Comparison of ENCODE assay signal across 8 cellular contexts in the genomic region with DNA sequence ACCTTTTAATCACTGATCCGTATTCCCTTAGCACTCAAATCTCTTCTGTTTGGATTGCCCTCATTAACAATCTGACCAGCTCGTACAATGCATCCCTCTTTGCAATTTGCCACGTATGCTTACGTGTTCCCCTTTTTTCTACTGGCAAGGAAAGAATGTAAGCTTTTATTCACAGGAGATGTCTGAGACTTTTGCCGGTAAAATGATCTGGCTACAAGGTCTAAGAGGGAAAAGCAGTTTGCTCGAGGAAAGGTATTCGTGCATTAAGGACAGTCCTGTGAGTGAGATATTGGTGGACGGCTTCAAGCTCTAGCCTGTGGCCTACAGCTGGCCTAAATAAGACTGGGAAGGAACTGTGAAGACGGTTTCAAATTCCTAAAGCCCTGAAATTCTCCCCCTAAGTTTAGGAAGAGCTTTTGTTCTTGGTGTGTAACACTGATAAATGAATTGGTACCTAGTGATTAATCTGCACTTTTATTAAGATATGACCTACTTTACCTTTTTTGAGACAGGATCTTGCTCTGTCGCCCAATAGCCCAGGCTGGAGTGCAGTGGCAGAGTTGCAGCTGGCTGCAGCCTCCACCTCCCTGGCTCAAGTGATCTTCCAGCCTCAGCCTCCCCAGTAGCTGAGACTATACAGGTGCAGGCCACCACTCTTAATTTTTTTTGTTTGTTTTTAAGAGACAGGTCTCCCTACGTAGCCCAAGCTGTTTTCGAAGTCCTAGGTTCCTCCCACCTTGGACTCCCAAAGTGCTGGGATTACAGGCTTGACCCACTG. TPM values are rescaled to one million over a fixed set of nuclear protein-coding genes. Genes with fewer than 3 reads are reported as not detected.
DNase-seq lines count a peak whose midpoint lies in the region; ATAC-seq and TF ChIP-seq lines count a peak whose summit lies in the region.

No MANE protein-coding gene starts in this region.

- intact Hi-C loops in right cardiac atrium (cut with DNase I), result no loop called here

- H3K4me3 ChIP-seq in AG10803 (ENCODE audit: low read length) (peak overlapping the region; percentile 72), H7 (ENCODE audit: insufficient read depth, low read depth, low read length) (peak overlapping the region; percentile 97), WERI-Rb-1 (ENCODE audit: low read depth, low read length) (peak overlapping the region; percentile 63), right cardiac atrium (ENCODE audit: low read length) (peak overlapping the region; percentile 88), skeletal muscle satellite cell (ENCODE audit: low read length) (peak overlapping the region; percentile 87)

- 22% methylated on average over 12 of the region's 12 CpGs for WGBS in right cardiac atrium

- H3K9ac ChIP-seq in skeletal muscle satellite cell (ENCODE audit: low read depth, low read length), result peak overlapping the region; percentile 95

- H3K36me3 ChIP-seq in H7 (replicated peaks; ENCODE audit: control insufficient read depth, insufficient read depth, low read length), result no peaks in the 10 kb centered on the region; the same call in none of the 2 replicates
- peaks cover 17% of the 10 kb centered on the region for H3K36me3 ChIP-seq in WERI-Rb-1
- H3K36me3 ChIP-seq in skeletal muscle satellite cell (ENCODE audit: insufficient read depth, low read length), result peaks cover 15% of the 10 kb centered on the region

- H3K27ac ChIP-seq in WERI-Rb-1 (peak overlapping the region; percentile 92), right cardiac atrium (ENCODE audit: low read length) (peak overlapping the region; percentile 93)

- no peak for DNase-seq in AG10803 (ENCODE audit: low read depth)
- DNase-seq in H7, result peak; percentile 20
- no peak for DNase-seq in WERI-Rb-1
- no peak for DNase-seq in right cardiac atrium
- DNase-seq in hippocampal formation (lab: John Stamatoyannopoulos, UW), result no peak
- no peak for DNase-seq in activated gamma-delta T cell treated with Interleukin-2 at 50 U/mL for 16 hours

- TF ChIP-seq CTCF in AG10803 (conservative IDR thresholded peaks at IDR 0.05; ENCODE audit: low read length) (no peak), WERI-Rb-1 (IDR thresholded peaks at IDR 0.05; ENCODE audit: low read depth, low read length) (no peak)

- no peaks in the 10 kb centered on the region for H3K9me3 ChIP-seq in WERI-Rb-1 (ENCODE audit: severe bottlenecking)
- H3K9me3 ChIP-seq in right cardiac atrium (ENCODE audit: control insufficient read depth, low read length), result no peaks in the 10 kb centered on the region
- H3K9me3 ChIP-seq in skeletal muscle satellite cell (replicated peaks; ENCODE audit: low read length), result no peaks in the 10 kb centered on the region

- no peak for ATAC-seq in right cardiac atrium
- no peak for ATAC-seq in GM18868 (IDR thresholded peaks at IDR 0.05; ENCODE audit: unreplicated experiment)

- peak overlapping the region; percentile 92 for H3K4me2 ChIP-seq in skeletal muscle satellite cell (ENCODE audit: low read length)

- H3K27me3 ChIP-seq in H7 (ENCODE audit: control insufficient read depth, insufficient read depth, low read length) (no peaks in the 10 kb centered on the region), WERI-Rb-1 (ENCODE audit: insufficient read depth, low read depth, severe bottlenecking) (no peaks in the 10 kb centered on the region), right cardiac atrium (ENCODE audit: control insufficient read depth, insufficient read depth) (no peaks in the 10 kb centered on the region), skeletal muscle satellite cell (ENCODE audit: control insufficient read depth, insufficient read depth, low read length) (no peaks in the 10 kb centered on the region)

- H3K4me1 ChIP-seq in right cardiac atrium (ENCODE audit: control insufficient read depth, insufficient read depth, low read length), result peaks cover 7% of the 10 kb centered on the region
- H3K4me1 ChIP-seq in skeletal muscle satellite cell (ENCODE audit: control insufficient read depth, insufficient read depth, low read length), result peaks cover 17% of the 10 kb centered on the region

RNA-seq across cellular contexts. Expression of a gene that starts 0.9 kb away (rescaled TPM):
- 87.7 and 130 TPM in 2 replicates for total RNA-seq in H7 (2014; rRNA removed; shearing (Covaris generic))
- total RNA-seq in right cardiac atrium, result 10 to 100 TPM; 48.9 to 70.3 (median 63.7) TPM
- 64.5 TPM for polyA plus RNA-seq in right cardiac atrium
- total RNA-seq in skeletal muscle satellite cell (2012; rRNA removed), result 74.8 and 78.4 TPM in 2 replicates

RNA-seq across cellular contexts. Expression of a gene that starts 40.4 kb away (rescaled TPM):
- 58.6 and 65.5 TPM in 2 replicates for total RNA-seq in H7 (2014; rRNA removed; shearing (Covaris generic))
- total RNA-seq in right cardiac atrium, result 10 to 100 TPM; 25.9 to 31.9 (median 30.8) TPM
- polyA plus RNA-seq in right cardiac atrium, result 11.5 TPM
- total RNA-seq in skeletal muscle satellite cell (2012; rRNA removed), result 59.2 and 66.4 TPM in 2 replicates

RNA-seq across cellular contexts. Expression of a gene that starts 40.6 kb away (rescaled TPM):
- total RNA-seq in H7 (2014; rRNA removed; shearing (Covaris generic)), result 77.4 and 82.4 TPM in 2 replicates
- 10 to 100 TPM; 10.1 to 21.1 (median 12.1) TPM for total RNA-seq in right cardiac atrium
- 14.8 TPM for polyA plus RNA-seq in right cardiac atrium
- 41.1 and 45.1 TPM in 2 replicates for total RNA-seq in skeletal muscle satellite cell (2012; rRNA removed)
